Comparison of ENCODE assay signal across 24 cellular contexts in the genomic region with DNA sequence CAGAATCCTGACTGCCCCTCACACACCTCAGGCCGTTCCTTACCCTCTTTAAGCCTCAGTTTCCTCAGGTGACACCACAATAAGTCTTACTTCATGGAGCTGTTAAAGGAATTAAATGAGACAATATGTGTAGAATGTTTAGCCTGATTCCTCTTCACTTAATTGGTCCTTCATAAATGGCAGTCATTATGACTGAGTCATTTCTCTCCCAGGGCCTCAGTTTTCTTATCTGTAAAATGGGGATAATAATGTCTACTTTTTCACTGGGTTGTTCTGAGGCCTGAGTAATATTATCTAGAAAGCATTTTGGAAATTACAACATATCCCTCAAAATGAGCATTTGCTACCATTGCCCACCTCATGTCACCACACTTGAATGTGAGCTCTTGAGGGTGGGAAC. TPM values are rescaled to one million over a fixed set of nuclear protein-coding genes. Genes with fewer than 3 reads are reported as not detected.
DNase-seq lines count a peak whose midpoint lies in the region; ATAC-seq, FAIRE-seq and TF ChIP-seq lines count a peak whose summit lies in the region.
"Had no signal": no experiment of that assay in that cellular context is flagged by ENCODE, and none has a peak within 500 bp of the region (broad histone marks: within the 10 kb centered on the region; RNA-seq: fewer than 3 reads in every experiment).

No MANE protein-coding gene starts in this region.

- intact Hi-C loops in activated CD4-positive, alpha-beta memory T cell treated with anti-CD3 and anti-CD28 coated beads for 36 hours (cut with micrococcal nuclease), result no loop called here
- intact Hi-C loops in kidney (cut with DNase I), result no loop called here

- CTCF ChIA-PET in activated CD4-positive, alpha-beta memory T cell treated with anti-CD3 and anti-CD28 coated beads for 36 hours (lab: Charles Lee), result interaction anchor here (0.7 to 9.3 kb wide), 8 partner anchors 9 to 290 kb away, joined by 3 to 82 read pairs (median 6); partner anchors contain the start of gene POU2F2
- CTCF ChIA-PET in activated CD4-positive, alpha-beta memory T cell treated with anti-CD3 and anti-CD28 coated beads, Interleukin-2, amount 10 ng/mL, durations not matched to agents 7 days and 5 days (lab: Charles Lee), result interaction anchor here (0.6 to 3.6 kb wide), 4 partner anchors 22 to 290 kb away, joined by 3 to 23 read pairs (median 4); partner anchors contain the start of gene POU2F2

- DNase-seq in activated CD4-positive, alpha-beta memory T cell treated with anti-CD3 and anti-CD28 coated beads for 36 hours, result no peak
- no peak for DNase-seq in activated CD4-positive, alpha-beta memory T cell treated with anti-CD3 and anti-CD28 coated beads, Interleukin-2, amount 10 ng/mL, durations not matched to agents 7 days and 5 days
- DNase-seq in HFFc6, result no peak
- no peak for DNase-seq in naive B cell
- DNase-seq in DMS 273 treated with DMSO at 0.1 percent for 48 hours (lab: John Stamatoyannopoulos, UW), result no peak
- no peak for DNase-seq in kidney
- DNase-seq: activated CD4-positive, alpha-beta T cell treated with anti-CD3 and anti-CD28 coated beads, Interleukin-2, amount 10 ng/mL, durations not matched to agents 24 days and 14 days; central memory CD4-positive, alpha-beta T cell; glutamatergic neuron; NCI-H1417; NCI-H2171; NCI-H748 treated with DMSO at 0.1 percent for 48 hours; PC-9; spleen; stimulated activated CD8-positive, alpha-beta memory T cell treated with anti-CD3 and anti-CD28 coated beads, Interleukin-4, amount 100 ng/mL, for 48 hours; tibial artery had no signal

- H3K27ac Mint-ChIP-seq in activated CD4-positive, alpha-beta memory T cell treated with anti-CD3 and anti-CD28 coated beads for 36 hours, result peak overlapping the region; percentile 71
- no peak overlapping the region for H3K27ac Mint-ChIP-seq in activated CD4-positive, alpha-beta memory T cell treated with anti-CD3 and anti-CD28 coated beads, Interleukin-2, amount 10 ng/mL, durations not matched to agents 7 days and 5 days
- H3K27ac Mint-ChIP-seq in HFFc6 (peak overlapping the region; percentile 96), naive B cell (peak overlapping the region in 4 of 6 donors; percentile 42 to 86 (median 74))
- peak overlapping the region; percentile 74 for H3K27ac Mint-ChIP-seq in activated naive CD8-positive, alpha-beta T cell

- H3K36me3 ChIP-seq in kidney (ENCODE audit: control insufficient read depth in 1 of 2, insufficient read depth in 2 of 2, low read length in 2 of 2), result no peaks in the 10 kb centered on the region
- H3K36me3 ChIP-seq: esophagus muscularis mucosa, tibial artery had no signal

- H3K9me3 ChIP-seq in kidney (ENCODE audit: control insufficient read depth in 1 of 2, low read length in 2 of 2), result no peaks in the 10 kb centered on the region
- H3K9me3 ChIP-seq: esophagus muscularis mucosa, spleen, tibial artery had no signal

- ATAC-seq in naive B cell (ENCODE audit: low read depth in 2 of 2) (no peak), HG03469 (IDR thresholded peaks at IDR 0.05; ENCODE audit: unreplicated experiment) (no peak)

- POLR2A ChIA-PET in activated CD4-positive, alpha-beta memory T cell treated with anti-CD3 and anti-CD28 coated beads for 36 hours (lab: Charles Lee), result interaction anchor here (0.6 to 1.0 kb wide), 2 partner anchors 13 to 169 kb away, joined by 3 read pairs; no protein-coding TSS in a partner anchor
- POLR2A ChIA-PET in activated CD4-positive, alpha-beta memory T cell treated with anti-CD3 and anti-CD28 coated beads, Interleukin-2, amount 10 ng/mL, durations not matched to agents 7 days and 5 days (lab: Charles Lee), result interaction anchor here (0.9 kb wide), 1 partner anchor 21 kb away, joined by 3 read pairs; no protein-coding TSS in a partner anchor

- H3K4me1 Mint-ChIP-seq in activated CD4-positive, alpha-beta memory T cell treated with anti-CD3 and anti-CD28 coated beads for 36 hours (ENCODE audit: low read depth), result peaks cover 51% of the 10 kb centered on the region
- peaks cover 32% of the 10 kb centered on the region for H3K4me1 Mint-ChIP-seq in activated CD4-positive, alpha-beta memory T cell treated with anti-CD3 and anti-CD28 coated beads, Interleukin-2, amount 10 ng/mL, durations not matched to agents 7 days and 5 days
- peaks cover 68% of the 10 kb centered on the region for H3K4me1 Mint-ChIP-seq in HFFc6 (ENCODE audit: low read depth)
- H3K4me1 Mint-ChIP-seq in activated naive CD8-positive, alpha-beta T cell (ENCODE audit: low read depth), result peaks cover 42% of the 10 kb centered on the region
- peaks cover 65 to 84% (median 84%) of the 10 kb centered on the region in 3 donors for H3K4me1 Mint-ChIP-seq in naive B cell

- H3K4me3 Mint-ChIP-seq in activated CD4-positive, alpha-beta memory T cell treated with anti-CD3 and anti-CD28 coated beads for 36 hours, result no peak overlapping the region
- H3K4me3 Mint-ChIP-seq in activated CD4-positive, alpha-beta memory T cell treated with anti-CD3 and anti-CD28 coated beads, Interleukin-2, amount 10 ng/mL, durations not matched to agents 7 days and 5 days, result no peak overlapping the region
- H3K4me3 Mint-ChIP-seq in HFFc6, result no peak overlapping the region
- no peak overlapping the region for H3K4me3 Mint-ChIP-seq in activated naive CD8-positive, alpha-beta T cell
- peak overlapping the region in 1 of 8 donors; percentile 63 for H3K4me3 Mint-ChIP-seq in naive B cell
- H3K4me3 Mint-ChIP-seq: activated CD4-positive, alpha-beta T cell treated with anti-CD3 and anti-CD28 coated beads, Interleukin-2, amount 10 ng/mL, durations not matched to agents 24 days and 14 days; CD14-positive monocyte had no signal

- no peak overlapping the region for H3K9ac ChIP-seq in kidney (ENCODE audit: low read length in 2 of 2)

- H3K9me3 Mint-ChIP-seq in activated CD4-positive, alpha-beta memory T cell treated with anti-CD3 and anti-CD28 coated beads for 36 hours, result no peaks in the 10 kb centered on the region
- H3K9me3 Mint-ChIP-seq in activated CD4-positive, alpha-beta memory T cell treated with anti-CD3 and anti-CD28 coated beads, Interleukin-2, amount 10 ng/mL, durations not matched to agents 7 days and 5 days, result no peaks in the 10 kb centered on the region
- H3K9me3 Mint-ChIP-seq in HFFc6 (no peaks in the 10 kb centered on the region), naive B cell (no peaks in the 10 kb centered on the region)
- H3K9me3 Mint-ChIP-seq in activated naive CD8-positive, alpha-beta T cell (ENCODE audit: low read depth), result no peaks in the 10 kb centered on the region
- H3K9me3 Mint-ChIP-seq: activated CD4-positive, alpha-beta T cell treated with anti-CD3 and anti-CD28 coated beads, Interleukin-2, amount 10 ng/mL, durations not matched to agents 24 days and 14 days; CD14-positive monocyte had no signal

- peaks cover 0 to 3% of the 10 kb centered on the region in 2 donors for H3K4me1 ChIP-seq in kidney (ENCODE audit: control insufficient read depth in 1 of 2, insufficient read depth in 1 of 2, low read depth in 1 of 2, low read length in 2 of 2)

- TF ChIP-seq CTCF in HFFc6 (IDR thresholded peaks at IDR 0.05) (no peak), kidney (IDR thresholded peaks at IDR 0.05; ENCODE audit: borderline replicate concordance, extremely low read depth, insufficient read depth) (no peak)

- no peak overlapping the region for H3K4me3 ChIP-seq in kidney (ENCODE audit: low read length in 2 of 2)
- H3K4me3 ChIP-seq: esophagus muscularis mucosa, PC-9, SK-N-MC, spleen, tibial artery had no signal

- H3K27me3 Mint-ChIP-seq in activated CD4-positive, alpha-beta memory T cell treated with anti-CD3 and anti-CD28 coated beads for 36 hours, result no peaks in the 10 kb centered on the region
- no peaks in the 10 kb centered on the region for H3K27me3 Mint-ChIP-seq in activated CD4-positive, alpha-beta memory T cell treated with anti-CD3 and anti-CD28 coated beads, Interleukin-2, amount 10 ng/mL, durations not matched to agents 7 days and 5 days
- H3K27me3 Mint-ChIP-seq in HFFc6 (ENCODE audit: insufficient read depth) (peaks cover 4% of the 10 kb centered on the region), naive B cell (no peaks in the 10 kb centered on the region)
- H3K27me3 Mint-ChIP-seq in activated naive CD8-positive, alpha-beta T cell, result no peaks in the 10 kb centered on the region
- H3K27me3 Mint-ChIP-seq: activated CD4-positive, alpha-beta T cell treated with anti-CD3 and anti-CD28 coated beads, Interleukin-2, amount 10 ng/mL, durations not matched to agents 24 days and 14 days had no signal

- FAIRE-seq in kidney (lab: Jason Lieb, UNC), result no peak
- FAIRE-seq: A204.1 had no signal

- H3K36me3 Mint-ChIP-seq in activated CD4-positive, alpha-beta memory T cell treated with anti-CD3 and anti-CD28 coated beads for 36 hours, result peaks cover 34% of the 10 kb centered on the region
- H3K36me3 Mint-ChIP-seq in activated CD4-positive, alpha-beta memory T cell treated with anti-CD3 and anti-CD28 coated beads, Interleukin-2, amount 10 ng/mL, durations not matched to agents 7 days and 5 days (ENCODE audit: low read depth), result peaks cover 21% of the 10 kb centered on the region
- peaks cover 13% of the 10 kb centered on the region for H3K36me3 Mint-ChIP-seq in HFFc6 (ENCODE audit: low read depth)
- peaks cover 7% of the 10 kb centered on the region for H3K36me3 Mint-ChIP-seq in activated naive CD8-positive, alpha-beta T cell
- H3K36me3 Mint-ChIP-seq in naive B cell, result peaks cover 10 to 24% of the 10 kb centered on the region in 2 donors

- no peak overlapping the region for H3K27ac ChIP-seq in kidney (ENCODE audit: low read depth in 2 of 2, low read length in 2 of 2)
- H3K27ac ChIP-seq: esophagus muscularis mucosa, PC-9, SK-N-MC, tibial artery had no signal

RNA-seq across cellular contexts. Expression of gene POU2F2, which starts 21.6 kb away (rescaled TPM):
- total RNA-seq in activated CD4-positive, alpha-beta memory T cell treated with anti-CD3 and anti-CD28 coated beads for 36 hours, result 10 to 100 TPM; 55.6 to 57.3 TPM
- total RNA-seq in activated CD4-positive, alpha-beta memory T cell treated with anti-CD3 and anti-CD28 coated beads, Interleukin-2, amount 10 ng/mL, durations not matched to agents 7 days and 5 days, result 10 to 100 TPM; 31.3 to 35.8 TPM
- 10 to 100 TPM in 1 of 6 experiments, 1 to 10 TPM in 5; 6.4 to 11.0 (median 7.8) TPM for total RNA-seq in HFFc6 (2021; fragmentation: NEBNext Ultra II Directional; extraction: Animal tissue kit (Norgen Biotek cat#: 25700))
- polyA plus RNA-seq in naive B cell (ENCODE audit: low read depth in 6 of 6), result 10 to 100 TPM; 16.5 to 96.9 (median 24.0) TPM
- 9.8 TPM for total RNA-seq in kidney
- polyA plus RNA-seq in kidney (ENCODE audit: insufficient read depth, low read depth, low replicate concordance), result 1.3 TPM

RNA-seq across cellular contexts. Expression of gene ZNF574, which starts 34.7 kb away (rescaled TPM):
- 10 to 100 TPM; 12.2 to 13.2 TPM for total RNA-seq in activated CD4-positive, alpha-beta memory T cell treated with anti-CD3 and anti-CD28 coated beads for 36 hours
- total RNA-seq in activated CD4-positive, alpha-beta memory T cell treated with anti-CD3 and anti-CD28 coated beads, Interleukin-2, amount 10 ng/mL, durations not matched to agents 7 days and 5 days, result 10 to 100 TPM; 14.3 to 14.5 TPM
- total RNA-seq in HFFc6 (2021; fragmentation: NEBNext Ultra II Directional; extraction: Animal tissue kit (Norgen Biotek cat#: 25700)), result 10 to 100 TPM; 14.0 to 16.5 (median 15.1) TPM
- polyA plus RNA-seq in naive B cell (ENCODE audit: low read depth in 6 of 6), result 10 to 100 TPM in 5 of 6 donors, 1 to 10 TPM in 1; 6.0 to 27.0 (median 12.2) TPM
- 12.7 TPM for total RNA-seq in kidney
- polyA plus RNA-seq in kidney (ENCODE audit: insufficient read depth, low read depth, low replicate concordance), result 7.2 TPM

RNA-seq across cellular contexts. Expression of gene GRIK5, which starts 40.7 kb away (rescaled TPM):
- under 1 TPM; 0.73 to 0.90 TPM for total RNA-seq in activated CD4-positive, alpha-beta memory T cell treated with anti-CD3 and anti-CD28 coated beads for 36 hours
- total RNA-seq in activated CD4-positive, alpha-beta memory T cell treated with anti-CD3 and anti-CD28 coated beads, Interleukin-2, amount 10 ng/mL, durations not matched to agents 7 days and 5 days, result under 1 TPM; 0.38 to 0.68 TPM
- total RNA-seq in HFFc6 (2021; fragmentation: NEBNext Ultra II Directional; extraction: Animal tissue kit (Norgen Biotek cat#: 25700)), result under 1 TPM in 5 of 6 experiments, not detected in 1; 0.07 to 0.19 (median 0.13) TPM
- not detected for polyA plus RNA-seq in naive B cell (ENCODE audit: low read depth in 6 of 6)
- 16.2 TPM for total RNA-seq in kidney
- 8.9 TPM for polyA plus RNA-seq in kidney (ENCODE audit: insufficient read depth, low read depth, low replicate concordance)
- total RNA-seq: HT-29, lung microvascular endothelial cell had no signal
